ENCODE assay signal across 22 cellular contexts in the genomic region with DNA sequence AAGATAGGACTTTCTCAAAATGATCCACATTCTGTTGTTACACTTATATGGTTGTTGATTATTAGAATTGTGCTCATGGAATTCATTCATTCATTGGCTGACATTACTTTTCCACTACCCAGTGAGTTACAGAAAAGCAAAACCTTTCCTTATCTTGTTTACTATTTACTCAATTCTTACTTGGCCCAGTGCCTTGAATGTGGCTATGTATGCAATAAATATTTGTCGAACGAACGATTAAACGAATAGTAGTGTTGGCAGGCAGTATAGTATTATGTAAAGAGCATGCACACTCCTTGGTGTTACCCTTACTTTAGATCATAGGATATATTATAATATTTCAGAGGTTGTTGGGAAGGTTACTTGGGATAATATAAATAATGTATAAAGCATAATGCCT.
"Had no signal": no experiment of that assay in that cellular context is flagged by ENCODE, and none has a peak within 500 bp of the region (broad histone marks: within the 10 kb centered on the region; RNA-seq: fewer than 3 reads in every experiment).

No MANE protein-coding gene starts in this region.

- DNase-seq: activated CD4-positive, alpha-beta T cell treated with anti-CD3 and anti-CD28 coated beads for 4 hours; activated CD8-positive, alpha-beta memory T cell treated with anti-CD3 and anti-CD28 coated beads, Interleukin-2, amount 10 ng/mL, durations not matched to agents 7 days and 5 days; activated effector memory CD4-positive, alpha-beta T cell treated with Interleukin-2 at 50 U/mL for 16 hours; activated naive CD4-positive, alpha-beta T cell treated with Interleukin-2 at 50 U/mL for 16 hours; activated T-cell treated with anti-CD3 and anti-CD28 coated beads, Interleukin-2, amount 50 U/mL, for 24 hours; anterior cingulate cortex; Karpas-422; NCI-H1105 treated with DMSO at 0.1 percent for 48 hours; NCI-H146; NCI-H187 treated with DMSO at 0.1 percent for 48 hours; NCI-H2081 treated with DMSO at 0.1 percent for 48 hours; NCI-H446; NCI-H524 treated with DMSO at 0.1 percent for 48 hours; NCI-H82; SHP77 treated with DMSO at 0.1 percent for 48 hours; T-helper 17 cell; T-helper 9 cell; WERI-Rb-1 had no signal

- H3K4me3 Mint-ChIP-seq: activated CD8-positive, alpha-beta memory T cell treated with anti-CD3 and anti-CD28 coated beads, Interleukin-2, amount 10 ng/mL, durations not matched to agents 7 days and 5 days; activated T-cell treated with anti-CD3 and anti-CD28 coated beads, Interleukin-2, amount 50 U/mL, for 24 hours; activated T-helper 1 cell treated with anti-CD3 and anti-CD28 coated beads, Interleukin-12 subunit alpha, Interleukin-12 subunit beta, Interleukin-2, Interleukin-4 antibody, amounts not matched to agents 30 ng/mL and 10 ng/mL and 1 ng/mL, durations not matched to agents 14 hours and 24 hours and 36 hours; T-helper 17 cell had no signal

- H3K27me3 Mint-ChIP-seq: activated CD8-positive, alpha-beta memory T cell treated with anti-CD3 and anti-CD28 coated beads, Interleukin-2, amount 10 ng/mL, durations not matched to agents 7 days and 5 days; activated T-cell treated with anti-CD3 and anti-CD28 coated beads, Interleukin-2, amount 50 U/mL, for 24 hours; T-helper 17 cell had no signal

- ATAC-seq: activated CD4-positive, CD25-positive, alpha-beta regulatory T cell treated with anti-CD3 and anti-CD28 coated beads, Interleukin-2, amount 50 U/mL, for 24 hours; activated CD8-positive, alpha-beta memory T cell treated with anti-CD3 and anti-CD28 coated beads, Interleukin-2, amount 10 ng/mL, durations not matched to agents 7 days and 5 days; activated naive CD4-positive, alpha-beta T cell treated with anti-CD3 and anti-CD28 coated beads, Interleukin-2, amount 50 U/mL, for 72 hours; K562; T-helper 17 cell had no signal

- H3K27ac ChIP-seq: WERI-Rb-1 had no signal

- H3K27ac Mint-ChIP-seq: activated CD8-positive, alpha-beta memory T cell treated with anti-CD3 and anti-CD28 coated beads, Interleukin-2, amount 10 ng/mL, durations not matched to agents 7 days and 5 days; activated naive CD4-positive, alpha-beta T cell treated with anti-CD3 and anti-CD28 coated beads, Interleukin-2, amount 50 U/mL, for 72 hours; activated T-helper 1 cell treated with anti-CD3 and anti-CD28 coated beads, Interleukin-12 subunit alpha, Interleukin-12 subunit beta, Interleukin-2, Interleukin-4 antibody, amounts not matched to agents 30 ng/mL and 10 ng/mL and 1 ng/mL, durations not matched to agents 14 hours and 24 hours and 36 hours; T-helper 17 cell had no signal

- H3K9me3 Mint-ChIP-seq: activated naive CD4-positive, alpha-beta T cell treated with anti-CD3 and anti-CD28 coated beads, Interleukin-2, amount 50 U/mL, for 72 hours; activated T-cell treated with anti-CD3 and anti-CD28 coated beads, Interleukin-2, amount 50 U/mL, for 24 hours had no signal

- H3K4me3 ChIP-seq: K562 had no signal
